1 cellular context compared by ENCODE assay signal in genomic region chr4:8639021-8639420, GRCh38.
TF ChIP-seq lines count a peak whose summit lies in the region.

No MANE protein-coding gene starts in this region.

TF ChIP-seq in WTC11, 78 proteins besides CTCF, POLR2A, EP300 and RAD21 (continued from another document):
- TF ChIP-seq, protein P1, sequence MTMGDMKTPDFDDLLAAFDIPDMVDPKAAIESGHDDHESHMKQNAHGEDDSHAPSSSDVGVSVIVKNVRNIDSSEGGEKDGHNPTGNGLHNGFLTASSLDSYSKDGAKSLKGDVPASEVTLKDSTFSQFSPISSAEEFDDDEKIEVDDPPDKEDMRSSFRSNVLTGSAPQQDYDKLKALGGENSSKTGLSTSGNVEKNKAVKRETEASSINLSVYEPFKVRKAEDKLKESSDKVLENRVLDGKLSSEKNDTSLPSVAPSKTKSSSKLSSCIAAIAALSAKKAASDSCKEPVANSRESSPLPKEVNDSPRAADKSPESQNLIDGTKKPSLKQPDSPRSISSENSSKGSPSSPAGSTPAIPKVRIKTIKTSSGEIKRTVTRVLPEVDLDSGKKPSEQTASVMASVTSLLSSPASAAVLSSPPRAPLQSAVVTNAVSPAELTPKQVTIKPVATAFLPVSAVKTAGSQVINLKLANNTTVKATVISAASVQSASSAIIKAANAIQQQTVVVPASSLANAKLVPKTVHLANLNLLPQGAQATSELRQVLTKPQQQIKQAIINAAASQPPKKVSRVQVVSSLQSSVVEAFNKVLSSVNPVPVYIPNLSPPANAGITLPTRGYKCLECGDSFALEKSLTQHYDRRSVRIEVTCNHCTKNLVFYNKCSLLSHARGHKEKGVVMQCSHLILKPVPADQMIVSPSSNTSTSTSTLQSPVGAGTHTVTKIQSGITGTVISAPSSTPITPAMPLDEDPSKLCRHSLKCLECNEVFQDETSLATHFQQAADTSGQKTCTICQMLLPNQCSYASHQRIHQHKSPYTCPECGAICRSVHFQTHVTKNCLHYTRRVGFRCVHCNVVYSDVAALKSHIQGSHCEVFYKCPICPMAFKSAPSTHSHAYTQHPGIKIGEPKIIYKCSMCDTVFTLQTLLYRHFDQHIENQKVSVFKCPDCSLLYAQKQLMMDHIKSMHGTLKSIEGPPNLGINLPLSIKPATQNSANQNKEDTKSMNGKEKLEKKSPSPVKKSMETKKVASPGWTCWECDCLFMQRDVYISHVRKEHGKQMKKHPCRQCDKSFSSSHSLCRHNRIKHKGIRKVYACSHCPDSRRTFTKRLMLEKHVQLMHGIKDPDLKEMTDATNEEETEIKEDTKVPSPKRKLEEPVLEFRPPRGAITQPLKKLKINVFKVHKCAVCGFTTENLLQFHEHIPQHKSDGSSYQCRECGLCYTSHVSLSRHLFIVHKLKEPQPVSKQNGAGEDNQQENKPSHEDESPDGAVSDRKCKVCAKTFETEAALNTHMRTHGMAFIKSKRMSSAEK (CRISPR knock-in tag; IDR thresholded peaks at IDR 0.05; ENCODE audit: borderline replicate concordance) = no peak
- TF ChIP-seq, protein P2, sequence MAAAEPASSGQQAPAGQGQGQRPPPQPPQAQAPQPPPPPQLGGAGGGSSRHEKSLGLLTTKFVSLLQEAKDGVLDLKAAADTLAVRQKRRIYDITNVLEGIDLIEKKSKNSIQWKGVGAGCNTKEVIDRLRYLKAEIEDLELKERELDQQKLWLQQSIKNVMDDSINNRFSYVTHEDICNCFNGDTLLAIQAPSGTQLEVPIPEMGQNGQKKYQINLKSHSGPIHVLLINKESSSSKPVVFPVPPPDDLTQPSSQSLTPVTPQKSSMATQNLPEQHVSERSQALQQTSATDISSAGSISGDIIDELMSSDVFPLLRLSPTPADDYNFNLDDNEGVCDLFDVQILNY (CRISPR knock-in tag; IDR thresholded peaks at IDR 0.05) = no peak
- TF ChIP-seq NFE2L1 (CRISPR knock-in tag; IDR thresholded peaks at IDR 0.05) (no peak), SOX15 (CRISPR knock-in tag; IDR thresholded peaks at IDR 0.05) (no peak)
